ENCODE assay signal across 8 cellular contexts in genomic region chr9:136327313-136327971, GRCh38. TPM values are rescaled to one million over a fixed set of nuclear protein-coding genes. Genes with fewer than 3 reads are reported as not detected.
DNase-seq lines count a peak whose midpoint lies in the region; ATAC-seq and TF ChIP-seq lines count a peak whose summit lies in the region.

A gene with protein sequence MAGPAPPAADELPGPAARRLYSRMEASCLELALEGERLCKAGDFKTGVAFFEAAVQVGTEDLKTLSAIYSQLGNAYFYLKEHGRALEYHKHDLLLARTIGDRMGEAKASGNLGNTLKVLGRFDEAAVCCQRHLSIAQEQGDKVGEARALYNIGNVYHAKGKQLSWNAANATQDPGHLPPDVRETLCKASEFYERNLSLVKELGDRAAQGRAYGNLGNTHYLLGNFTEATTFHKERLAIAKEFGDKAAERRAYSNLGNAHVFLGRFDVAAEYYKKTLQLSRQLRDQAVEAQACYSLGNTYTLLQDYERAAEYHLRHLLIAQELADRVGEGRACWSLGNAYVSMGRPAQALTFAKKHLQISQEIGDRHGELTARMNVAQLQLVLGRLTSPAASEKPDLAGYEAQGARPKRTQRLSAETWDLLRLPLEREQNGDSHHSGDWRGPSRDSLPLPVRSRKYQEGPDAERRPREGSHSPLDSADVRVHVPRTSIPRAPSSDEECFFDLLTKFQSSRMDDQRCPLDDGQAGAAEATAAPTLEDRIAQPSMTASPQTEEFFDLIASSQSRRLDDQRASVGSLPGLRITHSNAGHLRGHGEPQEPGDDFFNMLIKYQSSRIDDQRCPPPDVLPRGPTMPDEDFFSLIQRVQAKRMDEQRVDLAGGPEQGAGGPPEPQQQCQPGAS (plus strand): TSS chr9:136327539. CDS start chr9:136327696, 157 bp downstream.

- no peaks in the 10 kb centered on the region for H3K79me2 ChIP-seq in Karpas-422 (ENCODE audit: low read length)

- peaks cover 0 to 20% (median 12%) of the 10 kb centered on the region in 11 experiments; a peak in 13 of 22 replicates for H3K36me3 ChIP-seq in BLaER1 treated with 17β-estradiol and CSF1 and Interleukin-3, amounts not matched to agents 10 nM and 100 nM
- H3K36me3 ChIP-seq in Karpas-422 (ENCODE audit: insufficient read depth, low read length), result no peaks in the 10 kb centered on the region
- no peaks in the 10 kb centered on the region for H3K36me3 ChIP-seq in mucosa of descending colon (ENCODE audit: low read depth)

- peak within 1 kb of the TSS; percentile 80 to 95 (median 86) for H3K9ac ChIP-seq in BLaER1 treated with 17β-estradiol and CSF1 and Interleukin-3, amounts not matched to agents 10 nM and 100 nM
- H3K9ac ChIP-seq in Karpas-422 (ENCODE audit: low read length), result peak within 1 kb of the TSS; percentile 72

- H2AFZ ChIP-seq in Karpas-422 (ENCODE audit: low read length), result no peak within 1 kb of the TSS

- peak within 1 kb of the TSS; percentile 67 to 91 (median 78) for H3K4me3 ChIP-seq in BLaER1 treated with 17β-estradiol and CSF1 and Interleukin-3, amounts not matched to agents 10 nM and 100 nM
- H3K4me3 ChIP-seq in Karpas-422 (ENCODE audit: low read length) (peak within 1 kb of the TSS; percentile 65), epithelial cell of proximal tubule (ENCODE audit: low read depth, low read length) (peak within 1 kb of the TSS; percentile 60), mucosa of descending colon (no peak within 1 kb of the TSS)

- H3K27me3 ChIP-seq in BLaER1 treated with 17β-estradiol and CSF1 and Interleukin-3, amounts not matched to agents 10 nM and 100 nM, result peaks cover 0 to 18% (median 0%) of the 10 kb centered on the region in 11 experiments; a peak in 6 of 22 replicates
- no peaks in the 10 kb centered on the region for H3K27me3 ChIP-seq in Karpas-422 (ENCODE audit: low read length)

- peaks cover 0 to 46% (median 45%) of the 10 kb centered on the region in 11 experiments; a peak in 20 of 22 replicates for H4K20me1 ChIP-seq in BLaER1 treated with 17β-estradiol and CSF1 and Interleukin-3, amounts not matched to agents 10 nM and 100 nM
- H4K20me1 ChIP-seq in Karpas-422 (ENCODE audit: insufficient read depth, low read depth, low read length), result no peaks in the 10 kb centered on the region; the same call in 1 of the 2 replicates

- peaks cover 58 to 91% (median 85%) of the 10 kb centered on the region in 10 experiments for H3K4me1 ChIP-seq in BLaER1 treated with 17β-estradiol and CSF1 and Interleukin-3, amounts not matched to agents 10 nM and 100 nM
- H3K4me1 ChIP-seq in Karpas-422 (ENCODE audit: low read length), result peaks cover 62% of the 10 kb centered on the region
- H3K4me1 ChIP-seq in mucosa of descending colon (ENCODE audit: low read depth), result peaks cover 5% of the 10 kb centered on the region

- H3K9me2 ChIP-seq in Karpas-422 (replicated peaks; ENCODE audit: insufficient read depth, low read length), result no peaks in the 10 kb centered on the region

- H3K27ac ChIP-seq in BLaER1 treated with 17β-estradiol and CSF1 and Interleukin-3, amounts not matched to agents 10 nM and 100 nM, result peak within 1 kb of the TSS; percentile 37 to 93 (median 86); a peak in 21 of 22 replicates
- H3K27ac ChIP-seq in Karpas-422 (ENCODE audit: low read length), result no peak within 1 kb of the TSS

- intact Hi-C loops in mucosa of descending colon (cut with DNase I, micrococcal nuclease), result loop anchor here in 1 of 2 donors (5.0 kb wide), 1 partner anchor 140 kb away; no protein-coding TSS in a partner anchor

- no peak for DNase-seq in Karpas-422
- peak; percentile 35 for DNase-seq in activated T-cell treated with anti-CD3 and anti-CD28 coated beads for 4 hours
- no peak for DNase-seq in epithelial cell of proximal tubule (ENCODE audit: low read depth)
- DNase-seq in mucosa of descending colon, result no peak
- DNase-seq in superior temporal gyrus (ENCODE audit: extremely low spot score), result peak; percentile 22
- DNase-seq in foreskin melanocyte, result no peak

- no peak for TF ChIP-seq CTCF in epithelial cell of proximal tubule (conservative IDR thresholded peaks at IDR 0.05; ENCODE audit: low read depth, low read length)
- no peak for TF ChIP-seq CTCF in mucosa of descending colon (IDR thresholded peaks at IDR 0.05)

- H3K4me2 ChIP-seq in BLaER1 treated with 17β-estradiol and CSF1 and Interleukin-3, amounts not matched to agents 10 nM and 100 nM, result peak within 1 kb of the TSS; percentile 93 to 100 (median 99)
- H3K4me2 ChIP-seq in Karpas-422 (ENCODE audit: low read depth, low read length, poor library complexity, severe bottlenecking), result peak within 1 kb of the TSS; percentile 54

- ATAC-seq in mucosa of descending colon, result peak; percentile 33
- no peak for ATAC-seq in HG03135 (IDR thresholded peaks at IDR 0.05; ENCODE audit: unreplicated experiment)

- H3K9me3 ChIP-seq in BLaER1 treated with 17β-estradiol and CSF1 and Interleukin-3, amounts not matched to agents 10 nM and 100 nM (replicated peaks in 1 of 11), result no peaks in the 10 kb centered on the region
- H3K9me3 ChIP-seq in Karpas-422 (ENCODE audit: low read length) (no peaks in the 10 kb centered on the region), mucosa of descending colon (no peaks in the 10 kb centered on the region)

RNA-seq across cellular contexts. Expression of the gene that starts here (rescaled TPM):
- total RNA-seq in Karpas-422 (2014; rRNA removed; shearing (Covaris generic); ENCODE audit: low replicate concordance), result 11.7 and 38.4 TPM in 2 replicates
- total RNA-seq in epithelial cell of proximal tubule (21.1 and 28.2 TPM in 2 replicates), mucosa of descending colon (10 to 100 TPM in 1 of 3 donors, 1 to 10 TPM in 2; 2.4 to 15.0 (median 4.2) TPM)

Comparison
In these comparisons a context has a peak if more than half of its experiments do, and no peak if none do; other contexts are left out.
1. DNase-seq: peak in activated T-cell treated with anti-CD3 and anti-CD28 coated beads for 4 hours (single experiment) and superior temporal gyrus (single experiment); none in Karpas-422 (single experiment), epithelial cell of proximal tubule (single experiment), mucosa of descending colon (0 of 3) and foreskin melanocyte (single experiment).